Comparison of ENCODE assay signal across 1 cellular context in genomic region chr7:74401137-74401859, GRCh38.
TF ChIP-seq lines count a peak whose summit lies in the region.

No MANE protein-coding gene starts in this region.

TF ChIP-seq in HCT116, 20 proteins besides CTCF, POLR2A, EP300 and RAD21:
- no peak for TF ChIP-seq ZNF274 (IDR thresholded peaks at IDR 0.05; ENCODE audit: low read depth, low read length)
- TF ChIP-seq FOSL1 (IDR thresholded peaks at IDR 0.05; ENCODE audit: low read depth) = no peak
- no peak for TF ChIP-seq EZH2phosphoT487 (IDR thresholded peaks at IDR 0.05; ENCODE audit: borderline replicate concordance)
- TF ChIP-seq EZH2 (IDR thresholded peaks at IDR 0.05) = no peak
